Comparison of ENCODE assay signal across 1 cellular context in the genomic region with DNA sequence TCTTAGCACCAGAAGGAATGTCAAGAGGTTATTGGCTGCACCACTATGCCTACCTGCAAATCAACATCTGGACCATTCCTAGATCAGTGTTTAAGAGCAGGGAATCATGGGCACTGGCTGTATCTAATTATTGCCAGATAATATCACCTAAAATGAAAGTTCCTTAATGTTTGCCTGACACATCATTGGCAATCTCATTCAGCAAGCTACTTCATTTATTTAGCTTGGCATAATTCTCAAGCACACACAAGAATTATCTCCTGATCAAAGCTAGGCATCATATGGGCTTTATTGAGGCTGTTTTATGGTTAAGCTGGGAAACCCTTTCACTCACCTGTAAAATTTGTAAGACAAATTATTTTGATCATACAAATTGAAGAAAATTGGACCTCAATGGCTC.
TF ChIP-seq lines count a peak whose summit lies in the region.

No MANE protein-coding gene starts in this region.

TF ChIP-seq in SK-N-SH treated with all-trans-retinoic acid at 6 μM for 48 hours, 23 proteins besides CTCF, POLR2A, EP300 and RAD21 (continued from another document):
- TF ChIP-seq, protein P1, sequence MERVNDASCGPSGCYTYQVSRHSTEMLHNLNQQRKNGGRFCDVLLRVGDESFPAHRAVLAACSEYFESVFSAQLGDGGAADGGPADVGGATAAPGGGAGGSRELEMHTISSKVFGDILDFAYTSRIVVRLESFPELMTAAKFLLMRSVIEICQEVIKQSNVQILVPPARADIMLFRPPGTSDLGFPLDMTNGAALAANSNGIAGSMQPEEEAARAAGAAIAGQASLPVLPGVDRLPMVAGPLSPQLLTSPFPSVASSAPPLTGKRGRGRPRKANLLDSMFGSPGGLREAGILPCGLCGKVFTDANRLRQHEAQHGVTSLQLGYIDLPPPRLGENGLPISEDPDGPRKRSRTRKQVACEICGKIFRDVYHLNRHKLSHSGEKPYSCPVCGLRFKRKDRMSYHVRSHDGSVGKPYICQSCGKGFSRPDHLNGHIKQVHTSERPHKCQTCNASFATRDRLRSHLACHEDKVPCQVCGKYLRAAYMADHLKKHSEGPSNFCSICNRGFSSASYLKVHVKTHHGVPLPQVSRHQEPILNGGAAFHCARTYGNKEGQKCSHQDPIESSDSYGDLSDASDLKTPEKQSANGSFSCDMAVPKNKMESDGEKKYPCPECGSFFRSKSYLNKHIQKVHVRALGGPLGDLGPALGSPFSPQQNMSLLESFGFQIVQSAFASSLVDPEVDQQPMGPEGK (CRISPR knock-in tag; IDR thresholded peaks at IDR 0.05; ENCODE audit: borderline replicate concordance) = no peak
